In genomic region chr10:123241391-123242141, GRCh38 we compare ENCODE assay signal across 11 cellular contexts.
DNase-seq lines count a peak whose midpoint lies in the region; ATAC-seq, FAIRE-seq and TF ChIP-seq lines count a peak whose summit lies in the region.
"Had no signal": no experiment of that assay in that cellular context is flagged by ENCODE, and none has a peak within 500 bp of the region (broad histone marks: within the 10 kb centered on the region; RNA-seq: fewer than 3 reads in every experiment).

No MANE protein-coding gene starts in this region.

- ATAC-seq in upper lobe of right lung, result peak; percentile 26

- H3K36me3 ChIP-seq in bronchial epithelial cell (ENCODE audit: control insufficient read depth, insufficient read depth, low read length), result no peaks in the 10 kb centered on the region
- no peaks in the 10 kb centered on the region for H3K36me3 ChIP-seq in upper lobe of right lung

- no peaks in the 10 kb centered on the region for H3K9me3 ChIP-seq in upper lobe of right lung

- FAIRE-seq in bronchial epithelial cell (lab: Jason Lieb, UNC), result no peak

- H3K27ac ChIP-seq in upper lobe of right lung (no peak overlapping the region), dorsolateral prefrontal cortex (no peak overlapping the region)

- H3K4me3 ChIP-seq in bronchial epithelial cell (ENCODE audit: low read depth, low read length), result no peak overlapping the region
- no peak overlapping the region for H3K4me3 ChIP-seq in upper lobe of right lung
- no peak overlapping the region for H3K4me3 ChIP-seq in dorsolateral prefrontal cortex
- H3K4me3 ChIP-seq: skin epidermis had no signal

- TF ChIP-seq CTCF in bronchial epithelial cell (IDR thresholded peaks at IDR 0.05; ENCODE audit: insufficient read depth, low read length, severe bottlenecking) (no peak), upper lobe of right lung (IDR thresholded peaks at IDR 0.05) (no peak), dorsolateral prefrontal cortex (IDR thresholded peaks at IDR 0.05 in 54 of 56, conservative IDR thresholded peaks at IDR 0.05 in 2 of 56; ENCODE audit: low read depth in 1 of 56, partially characterized antibody in 56 of 56) (no peak)

- peak; percentile 69 for DNase-seq in activated CD8-positive, alpha-beta memory T cell treated with anti-CD3 and anti-CD28 coated beads for 24 hours
- DNase-seq in activated CD8-positive, alpha-beta memory T cell treated with anti-CD3 and anti-CD28 coated beads, Interleukin-2, amount 50 U/mL, for 48 hours, result no peak
- DNase-seq in T-helper 9 cell (peak; percentile 38), bronchial epithelial cell (ENCODE audit: low read depth) (peak; percentile 26), upper lobe of right lung (no peak), dorsolateral prefrontal cortex (no peak), SIG-M5 (lab: John Stamatoyannopoulos, UW) (no peak), NCI-H1092 (lab: John Stamatoyannopoulos, UW) (no peak)
- DNase-seq: ACHN, NCI-H510A had no signal

- H3K4me1 ChIP-seq in upper lobe of right lung, result no peaks in the 10 kb centered on the region

- intact Hi-C loops in upper lobe of right lung (cut with DNase I), result no loop called here
- intact Hi-C loops in dorsolateral prefrontal cortex (cut with DNase I), result no loop called here

- H3K27me3 ChIP-seq in bronchial epithelial cell (ENCODE audit: control insufficient read depth, insufficient read depth, low read length), result no peaks in the 10 kb centered on the region
- no peaks in the 10 kb centered on the region for H3K27me3 ChIP-seq in upper lobe of right lung
- no peaks in the 10 kb centered on the region for H3K27me3 ChIP-seq in dorsolateral prefrontal cortex

Comparison
In these comparisons a context has a peak if more than half of its experiments do, and no peak if none do; other contexts are left out.
1. DNase-seq: peak in activated CD8-positive, alpha-beta memory T cell treated with anti-CD3 and anti-CD28 coated beads for 24 hours (single experiment), T-helper 9 cell (single experiment) and bronchial epithelial cell (single experiment); none in activated CD8-positive, alpha-beta memory T cell treated with anti-CD3 and anti-CD28 coated beads, Interleukin-2, amount 50 U/mL, for 48 hours (single experiment), upper lobe of right lung (single experiment), dorsolateral prefrontal cortex (0 of 10), SIG-M5 (single experiment) and NCI-H1092 (single experiment).